In the genomic region with DNA sequence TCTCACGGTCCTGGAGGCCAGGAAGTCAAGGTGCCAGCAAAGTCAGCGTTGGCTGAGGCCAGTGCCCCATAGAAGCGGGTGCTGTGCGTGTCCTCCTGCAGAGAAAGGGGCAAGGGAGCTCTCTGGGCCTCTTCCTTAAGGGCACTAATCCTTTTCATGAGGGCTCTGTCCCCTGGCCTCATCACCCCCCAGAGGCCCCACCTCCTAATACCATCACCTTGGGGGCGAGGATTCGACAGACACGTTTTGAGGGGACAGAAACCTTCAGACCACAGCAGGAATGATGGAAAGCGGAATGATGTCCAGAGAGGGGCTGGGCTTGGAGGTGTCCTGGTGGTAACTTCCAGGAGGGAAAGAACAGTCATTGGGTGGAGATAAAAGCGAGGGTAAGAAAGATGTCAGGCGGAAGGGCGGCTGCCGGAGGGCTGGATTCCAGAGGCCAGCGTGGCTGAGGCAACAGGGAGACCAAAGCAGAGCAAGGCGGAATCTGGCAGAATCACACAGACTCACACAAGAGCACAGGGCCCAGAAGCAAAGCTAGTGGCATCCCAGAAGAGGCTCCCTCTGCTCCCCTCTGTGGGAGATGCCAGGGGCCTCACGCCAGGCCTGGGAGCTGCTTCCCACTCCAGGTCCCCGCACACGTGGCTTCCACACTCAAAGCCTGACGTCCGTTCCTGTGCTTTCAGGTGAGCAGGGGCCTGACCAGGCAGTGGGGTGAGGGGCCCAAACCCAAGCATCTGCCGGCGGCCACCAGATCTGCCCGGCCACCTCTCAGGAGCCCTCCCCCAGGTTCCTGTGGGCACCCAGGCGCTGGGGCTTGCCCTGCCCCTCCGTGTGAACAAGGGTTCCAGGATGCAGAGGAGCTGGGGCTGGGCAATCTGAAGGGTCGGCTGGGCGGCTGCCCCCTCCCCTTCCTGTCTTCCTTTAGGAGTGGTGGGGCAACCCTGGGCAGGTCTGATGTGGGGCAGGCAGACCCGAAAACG, we compare ENCODE assay signal across 14 cellular contexts.
"Had no signal": no experiment of that assay in that cellular context is flagged by ENCODE, and none has a peak within 500 bp of the region (broad histone marks: within the 10 kb centered on the region; RNA-seq: fewer than 3 reads in every experiment).

No MANE protein-coding gene starts in this region.

- ATAC-seq: esophagus mucosa, heart left ventricle, left lobe of liver, lower lobe of right lung, natural killer cell had no signal

- H3K4me3 Mint-ChIP-seq: memory B cell, mesothelial cell of epicardium, natural killer cell had no signal

- H3K27ac Mint-ChIP-seq: memory B cell, mesothelial cell of epicardium, natural killer cell had no signal

- DNase-seq: effector memory CD4-positive, alpha-beta T cell; heart left ventricle; hippocampal formation; kidney glomerular epithelial cell; lower lobe of right lung; natural killer cell; sigmoid colon; stimulated activated naive CD4-positive, alpha-beta T cell; trophoblast cell had no signal

- H3K36me3 Mint-ChIP-seq: mesothelial cell of epicardium, natural killer cell had no signal

- H3K36me3 ChIP-seq: heart left ventricle, lower lobe of right lung, sigmoid colon had no signal

- H3K9me3 ChIP-seq: heart left ventricle, lower lobe of right lung, sigmoid colon had no signal

- H3K4me3 ChIP-seq: heart left ventricle, lower lobe of right lung, sigmoid colon, skin epidermis had no signal

- H3K9me3 Mint-ChIP-seq: mesothelial cell of epicardium, natural killer cell had no signal

- H3K27ac ChIP-seq: heart left ventricle, lower lobe of right lung, sigmoid colon, skin epidermis had no signal

- H3K4me1 ChIP-seq: heart left ventricle, lower lobe of right lung, sigmoid colon had no signal

- H3K27me3 Mint-ChIP-seq: memory B cell had no signal

- H3K4me1 Mint-ChIP-seq: memory B cell, mesothelial cell of epicardium, natural killer cell had no signal
